Comparison of ENCODE assay signal across 20 cellular contexts in the genomic region with DNA sequence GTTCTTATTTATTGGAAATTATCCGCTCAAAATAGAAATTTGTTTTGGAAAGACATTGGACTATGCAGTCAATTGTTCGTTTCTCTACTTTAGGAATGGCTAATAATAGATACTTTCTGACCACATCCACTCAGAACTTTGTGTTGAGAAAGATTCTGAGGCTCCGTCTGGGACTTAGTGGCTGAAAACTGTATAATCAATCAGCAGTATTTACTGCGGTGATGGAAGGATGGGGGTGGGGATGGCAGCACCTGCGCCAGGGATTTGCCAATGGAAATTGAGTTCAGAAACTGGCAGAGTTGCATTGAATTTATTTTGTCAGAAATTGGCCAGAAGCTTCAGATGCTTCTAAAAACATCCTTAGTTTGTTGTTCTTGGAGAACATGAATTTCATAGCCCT.
A peak's percentile ranks its signal among the peaks of the same experiment; 100 is the strongest.
DNase-seq lines count a peak whose midpoint lies in the region; ATAC-seq, FAIRE-seq and TF ChIP-seq lines count a peak whose summit lies in the region.
"Had no signal": no experiment of that assay in that cellular context is flagged by ENCODE, and none has a peak within 500 bp of the region (broad histone marks: within the 10 kb centered on the region; RNA-seq: fewer than 3 reads in every experiment).

No MANE protein-coding gene starts in this region.

- ATAC-seq in Right ventricle myocardium superior (ENCODE audit: poor library complexity): peak; percentile 16
- no peak for ATAC-seq in Right ventricle myocardium inferior
- ATAC-seq in aorta (ENCODE audit: low FRiP score): peak; percentile 42
- ATAC-seq: A549 had no signal

- TF ChIP-seq CTCF in coronary artery (IDR thresholded peaks at IDR 0.05): no peak

- H3K27me3 Mint-ChIP-seq in activated CD4-positive, alpha-beta T cell treated with anti-CD3 and anti-CD28 coated beads, Interleukin-2, amount 10 ng/mL, durations not matched to agents 24 days and 14 days: peaks cover 5% of the 10 kb centered on the region

- 4 to 11% methylated on average over 5 of the region's 5 CpGs for WGBS in aorta, 2 donors

- H3K27ac Mint-ChIP-seq in activated CD4-positive, alpha-beta T cell treated with anti-CD3 and anti-CD28 coated beads, Interleukin-2, amount 10 ng/mL, durations not matched to agents 24 days and 14 days: no peak overlapping the region
- H3K27ac Mint-ChIP-seq: CD4-positive, alpha-beta T cell had no signal

- peak overlapping the region; percentile 46 for H3K4me3 ChIP-seq in coronary artery
- H3K4me3 ChIP-seq in subcutaneous abdominal adipose tissue (ENCODE audit: low read depth in 1 of 5, low read length in 5 of 5): no peak overlapping the region
- H3K4me3 ChIP-seq in aorta (ENCODE audit: low read length in 2 of 2): no peak overlapping the region
- H3K4me3 ChIP-seq: A549, GM23248, HAP-1, Peyer's patch had no signal

- H3K4me1 ChIP-seq in subcutaneous abdominal adipose tissue (ENCODE audit: control insufficient read depth in 5 of 5, insufficient read depth in 5 of 5, low read length in 5 of 5) (peaks cover 0 to 20% (median 10%) of the 10 kb centered on the region in 5 donors), aorta (ENCODE audit: control insufficient read depth in 1 of 2, insufficient read depth in 2 of 2, low read length in 2 of 2) (peaks cover 0 to 6% of the 10 kb centered on the region in 2 donors)
- H3K4me1 ChIP-seq: HAP-1 had no signal

- H3K9ac ChIP-seq in subcutaneous abdominal adipose tissue (ENCODE audit: low read length in 5 of 5): no peak overlapping the region
- H3K9ac ChIP-seq: GM23248 had no signal

- no peaks in the 10 kb centered on the region for H3K36me3 ChIP-seq in subcutaneous abdominal adipose tissue (ENCODE audit: control insufficient read depth in 5 of 5, insufficient read depth in 5 of 5, low read length in 5 of 5)
- H3K36me3 ChIP-seq in aorta (ENCODE audit: control insufficient read depth in 1 of 2, insufficient read depth in 2 of 2, low read length in 1 of 2): no peaks in the 10 kb centered on the region
- H3K36me3 ChIP-seq: HAP-1, Peyer's patch had no signal

- no peaks in the 10 kb centered on the region for H3K4me1 Mint-ChIP-seq in activated CD4-positive, alpha-beta T cell treated with anti-CD3 and anti-CD28 coated beads, Interleukin-2, amount 10 ng/mL, durations not matched to agents 24 days and 14 days

- intact Hi-C loops in Right ventricle myocardium superior (cut with DNase I) (no loop called here), Right ventricle myocardium inferior (cut with DNase I) (loop anchor here (10.0 kb wide), 1 partner anchor 224 kb away; no protein-coding TSS in a partner anchor), aorta (cut with DNase I) (no loop called here)
- intact Hi-C loops in activated CD4-positive, alpha-beta T cell treated with anti-CD3 and anti-CD28 coated beads, Interleukin-2, amount 10 ng/mL, durations not matched to agents 24 days and 14 days (cut with micrococcal nuclease): no loop called here

- no peak overlapping the region for H3K4me3 Mint-ChIP-seq in activated CD4-positive, alpha-beta T cell treated with anti-CD3 and anti-CD28 coated beads, Interleukin-2, amount 10 ng/mL, durations not matched to agents 24 days and 14 days
- H3K4me3 Mint-ChIP-seq: CD4-positive, alpha-beta T cell had no signal

- H3K9me3 ChIP-seq in subcutaneous abdominal adipose tissue (ENCODE audit: control insufficient read depth in 5 of 5, low read length in 5 of 5): no peaks in the 10 kb centered on the region
- no peaks in the 10 kb centered on the region for H3K9me3 ChIP-seq in aorta (ENCODE audit: control insufficient read depth, low read length)
- H3K9me3 ChIP-seq: A549, Caco-2, HAP-1, Peyer's patch had no signal

- H3K9me3 Mint-ChIP-seq in activated CD4-positive, alpha-beta T cell treated with anti-CD3 and anti-CD28 coated beads, Interleukin-2, amount 10 ng/mL, durations not matched to agents 24 days and 14 days: no peaks in the 10 kb centered on the region
- H3K9me3 Mint-ChIP-seq: CD4-positive, alpha-beta T cell had no signal

- DNase-seq in Right ventricle myocardium superior (no peak), Right ventricle myocardium inferior (ENCODE audit: missing footprints) (no peak), coronary artery (ENCODE audit: low spot score) (no peak), aorta (no peak), GM19239 (ENCODE audit: insufficient read length, low spot score) (no peak)
- DNase-seq in activated CD4-positive, alpha-beta T cell treated with anti-CD3 and anti-CD28 coated beads, Interleukin-2, amount 10 ng/mL, durations not matched to agents 24 days and 14 days: no peak
- DNase-seq: Caco-2; CD4-positive, alpha-beta T cell; GF-D8; GM23248; NCI-H1436 treated with DMSO at 0.1 percent for 48 hours; NCI-H2171 treated with DMSO at 0.1 percent for 48 hours; NCI-H446; NK-92 treated with Interleukin-12 subunit alpha and Interleukin-12 subunit beta, amount 100 ng/mL, for 24 hours; Peyer's patch; SHP77 had no signal

- FAIRE-seq in GM19239 (lab: Jason Lieb, UNC): no peak
- FAIRE-seq: A549 had no signal

- H3K27me3 ChIP-seq in subcutaneous abdominal adipose tissue (ENCODE audit: control insufficient read depth in 5 of 5, insufficient read depth in 4 of 5, low read length in 5 of 5) (no peaks in the 10 kb centered on the region), aorta (ENCODE audit: control insufficient read depth in 1 of 2, insufficient read depth in 2 of 2, low read length in 1 of 2) (no peaks in the 10 kb centered on the region)
- H3K27me3 ChIP-seq: Peyer's patch had no signal

- H3K27ac ChIP-seq in coronary artery (peak overlapping the region; percentile 53 to 73), subcutaneous abdominal adipose tissue (ENCODE audit: low read depth, low read length) (peak overlapping the region; percentile 66), aorta (ENCODE audit: low read depth in 1 of 2, low read length in 2 of 2) (peak overlapping the region in 1 of 2 donors; percentile 59)
- H3K27ac ChIP-seq: A549, GM23248, HL-60, Peyer's patch had no signal

- H3K36me3 Mint-ChIP-seq in activated CD4-positive, alpha-beta T cell treated with anti-CD3 and anti-CD28 coated beads, Interleukin-2, amount 10 ng/mL, durations not matched to agents 24 days and 14 days (ENCODE audit: low read depth): no peaks in the 10 kb centered on the region
